In genomic region chr22:46750861-46751260, GRCh38 we compare ENCODE assay signal across 2 cellular contexts.
TF ChIP-seq lines count a peak whose summit lies in the region.

No MANE protein-coding gene starts in this region.

TF ChIP-seq in K562, 482 proteins besides CTCF, POLR2A, EP300 and RAD21:
- TF ChIP-seq ID3 (CRISPR knock-in tag; IDR thresholded peaks at IDR 0.05), result no peak
- TF ChIP-seq ID3 (tag; IDR thresholded peaks at IDR 0.05), result peak; percentile 61; the same call in 1 of the 2 replicates
- TF ChIP-seq ARID3B (CRISPR knock-in tag; IDR thresholded peaks at IDR 0.05; ENCODE audit: borderline replicate concordance), result no peak
- TF ChIP-seq ZNF174 (CRISPR knock-in tag; IDR thresholded peaks at IDR 0.05), result no peak
TF ChIP-seq in K562: peak in this region for 1.

TF ChIP-seq in liver, 16 proteins besides CTCF, POLR2A, EP300 and RAD21:
- TF ChIP-seq ZBTB33 (IDR thresholded peaks at IDR 0.05) (no peak), HNF4A (conservative IDR thresholded peaks at IDR 0.05) (peak in 1 of 2 donors; percentile 22), ATF3 (IDR thresholded peaks at IDR 0.05) (no peak), RXRA (IDR thresholded peaks at IDR 0.05) (peak in 1 of 2 donors; percentile 43)
